ENCODE assay signal across 15 cellular contexts in genomic region chr12:6615802-6616201, GRCh38. TPM values are rescaled to one million over a fixed set of nuclear protein-coding genes. Genes with fewer than 3 reads are reported as not detected.
A peak's percentile ranks its signal among the peaks of the same experiment; 100 is the strongest.
DNase-seq lines count a peak whose midpoint lies in the region; ATAC-seq and TF ChIP-seq lines count a peak whose summit lies in the region.
"Had no signal": no experiment of that assay in that cellular context is flagged by ENCODE, and none has a peak within 500 bp of the region (broad histone marks: within the 10 kb centered on the region; RNA-seq: fewer than 3 reads in every experiment).

No MANE protein-coding gene starts in this region.

- H3K4me1 ChIP-seq in breast epithelium: peaks cover 5 to 23% of the 10 kb centered on the region in 2 donors
- peaks cover 0 to 40% (median 25%) of the 10 kb centered on the region in 4 donors for H3K4me1 ChIP-seq in tibial nerve
- peaks cover 44% of the 10 kb centered on the region for H3K4me1 ChIP-seq in suprapubic skin

- intact Hi-C loops in breast epithelium (cut with DNase I; ENCODE audit: low total_unique reads) (loop anchor here (10.0 kb wide), 1 partner anchor 209 kb away; the partner anchor contains the start of genes GPR162 and P3H3), MCF 10A (cut with micrococcal nuclease) (loop anchor here (2.0 kb wide), 1 partner anchor 137 kb away; the partner anchor contains the start of gene MLF2)

- TF ChIP-seq CTCF in breast epithelium (IDR thresholded peaks at IDR 0.05) (no peak), MCF 10A (IDR thresholded peaks at IDR 0.05; ENCODE audit: unreplicated experiment) (no peak), tibial nerve (IDR thresholded peaks at IDR 0.05) (no peak), suprapubic skin (IDR thresholded peaks at IDR 0.05) (no peak)

- H3K4me3 ChIP-seq in breast epithelium: no peak overlapping the region
- no peak overlapping the region for H3K4me3 ChIP-seq in tibial nerve
- no peak overlapping the region for H3K4me3 ChIP-seq in suprapubic skin

- no peak for TF ChIP-seq POLR2A in breast epithelium (IDR thresholded peaks at IDR 0.05)
- TF ChIP-seq POLR2A in tibial nerve (IDR thresholded peaks at IDR 0.05): no peak
- no peak for TF ChIP-seq POLR2A in suprapubic skin (IDR thresholded peaks at IDR 0.05)

- no peaks in the 10 kb centered on the region for H3K36me3 Mint-ChIP-seq in MCF 10A (ENCODE audit: insufficient read depth, unreplicated experiment)
- H3K36me3 Mint-ChIP-seq in activated T-helper 17 cell treated with anti-CD3 and anti-CD28 coated beads, Interleukin-2, amount 50 U/mL, for 72 hours (ENCODE audit: low read depth): no peaks in the 10 kb centered on the region
- peaks cover 13% of the 10 kb centered on the region for H3K36me3 Mint-ChIP-seq in memory B cell

- H3K27me3 ChIP-seq in breast epithelium (no peaks in the 10 kb centered on the region), tibial nerve (peaks cover 0 to 11% of the 10 kb centered on the region in 2 donors), suprapubic skin (peaks cover 10% of the 10 kb centered on the region)

- TF ChIP-seq EP300 in tibial nerve (IDR thresholded peaks at IDR 0.05): no peak
- TF ChIP-seq EP300 in suprapubic skin (IDR thresholded peaks at IDR 0.05): no peak

- no peaks in the 10 kb centered on the region for H3K27me3 Mint-ChIP-seq in MCF 10A (ENCODE audit: insufficient read depth, unreplicated experiment)
- no peaks in the 10 kb centered on the region for H3K27me3 Mint-ChIP-seq in activated T-helper 17 cell treated with anti-CD3 and anti-CD28 coated beads, Interleukin-2, amount 50 U/mL, for 72 hours
- H3K27me3 Mint-ChIP-seq in memory B cell: no peaks in the 10 kb centered on the region

- POLR2A ChIA-PET in MCF 10A (lab: Yijun Ruan, JAX): interaction anchor here (1.5 kb wide), 1 partner anchor 145 kb away, joined by 3 read pairs; the partner anchor contains the start of gene VAMP1

- H3K9me3 ChIP-seq in breast epithelium: no peaks in the 10 kb centered on the region
- H3K9me3 ChIP-seq in tibial nerve: no peaks in the 10 kb centered on the region
- H3K9me3 ChIP-seq in suprapubic skin: no peaks in the 10 kb centered on the region

- no peak for ATAC-seq in activated T-helper 17 cell treated with anti-CD3 and anti-CD28 coated beads, Interleukin-2, amount 50 U/mL, for 72 hours (replicated peaks)
- ATAC-seq in memory B cell (ENCODE audit: low read depth): no peak
- ATAC-seq: sciatic nerve had no signal

- no peaks in the 10 kb centered on the region for H3K9me3 Mint-ChIP-seq in MCF 10A (ENCODE audit: unreplicated experiment)
- no peaks in the 10 kb centered on the region for H3K9me3 Mint-ChIP-seq in activated T-helper 17 cell treated with anti-CD3 and anti-CD28 coated beads, Interleukin-2, amount 50 U/mL, for 72 hours
- no peaks in the 10 kb centered on the region for H3K9me3 Mint-ChIP-seq in memory B cell

- H3K4me1 Mint-ChIP-seq in MCF 10A (ENCODE audit: insufficient read depth, unreplicated experiment) (peaks cover 32% of the 10 kb centered on the region), memory B cell (peaks cover 49% of the 10 kb centered on the region)
- peaks cover 20% of the 10 kb centered on the region for H3K4me1 Mint-ChIP-seq in activated T-helper 17 cell treated with anti-CD3 and anti-CD28 coated beads, Interleukin-2, amount 50 U/mL, for 72 hours

- CTCF ChIA-PET in MCF 10A (lab: Yijun Ruan, JAX): interaction anchor here (0.7 to 1.4 kb wide), 8 partner anchors 29 to 218 kb away, joined by 3 to 6 read pairs (median 4); partner anchors contain the start of gene MLF2

- WGBS in tibial nerve, 2 donors: 41 to 44% methylated on average over 3 of the region's 3 CpGs
- 53% methylated on average over 3 of the region's 3 CpGs for WGBS in suprapubic skin

- H3K27ac ChIP-seq in breast epithelium (peak overlapping the region; percentile 44 to 48), tibial nerve (peak overlapping the region in 3 of 4 donors; percentile 52 to 61 (median 56)), suprapubic skin (no peak overlapping the region)

- H3K27ac Mint-ChIP-seq in MCF 10A (ENCODE audit: low read depth, unreplicated experiment): no peak overlapping the region
- H3K27ac Mint-ChIP-seq in activated T-helper 17 cell treated with anti-CD3 and anti-CD28 coated beads, Interleukin-2, amount 50 U/mL, for 72 hours: peak overlapping the region; percentile 61
- peak overlapping the region; percentile 75 for H3K27ac Mint-ChIP-seq in memory B cell

- H3K4me3 Mint-ChIP-seq in MCF 10A (ENCODE audit: unreplicated experiment): no peak overlapping the region
- H3K4me3 Mint-ChIP-seq in activated T-helper 17 cell treated with anti-CD3 and anti-CD28 coated beads, Interleukin-2, amount 50 U/mL, for 72 hours: no peak overlapping the region
- no peak overlapping the region for H3K4me3 Mint-ChIP-seq in memory B cell

- DNase-seq in breast epithelium (ENCODE audit: low spot score in 2 of 2) (no peak), MCF 10A (ENCODE audit: unreplicated experiment) (no peak), memory B cell (ENCODE audit: low spot score in 2 of 2) (no peak), tibial nerve (ENCODE audit: low spot score in 2 of 2) (no peak), pons (ENCODE audit: low spot score) (no peak), suprapubic skin (ENCODE audit: low spot score in 2 of 2) (no peak), AG20443 (ENCODE audit: low spot score) (no peak)
- DNase-seq: activated CD4-positive, alpha-beta T cell treated with anti-CD3 and anti-CD28 coated beads for 4 hours; AML-193; amniotic stem cell; NCI-H1092; NCI-H524 treated with DMSO at 0.1 percent for 48 hours had no signal

- no TSS peak for BruUV-seq in MCF 10A (replicated peaks; lab: Mats Ljungman, UMichigan)

- H3K36me3 ChIP-seq in breast epithelium (no peaks in the 10 kb centered on the region), tibial nerve (no peaks in the 10 kb centered on the region), suprapubic skin (peaks cover 14% of the 10 kb centered on the region)

RNA-seq across cellular contexts. Expression of gene CHD4, which starts 8.6 kb away (rescaled TPM):
- total RNA-seq in breast epithelium: 100 to 1,000 TPM; 162 to 227 (median 203) TPM
- total RNA-seq in MCF 10A (2022): 135 and 151 TPM in 2 replicates
- total RNA-seq in activated T-helper 17 cell treated with anti-CD3 and anti-CD28 coated beads, Interleukin-2, amount 50 U/mL, for 72 hours: 100 to 1,000 TPM; 267 to 285 TPM
- 100 to 1,000 TPM; 192 to 256 (median 242) TPM for total RNA-seq in tibial nerve
- total RNA-seq in suprapubic skin: 100 to 1,000 TPM; 191 to 258 (median 206) TPM

RNA-seq across cellular contexts. Expression of gene LPAR5, which starts 20.0 kb away (rescaled TPM):
- 1 to 10 TPM in 2 of 3 donors, under 1 TPM in 1; 0.98 to 1.8 (median 1.8) TPM for total RNA-seq in breast epithelium
- 2.5 and 2.7 TPM in 2 replicates for total RNA-seq in MCF 10A (2022)
- 1 to 10 TPM; 3.1 to 4.5 TPM for total RNA-seq in activated T-helper 17 cell treated with anti-CD3 and anti-CD28 coated beads, Interleukin-2, amount 50 U/mL, for 72 hours
- 10 to 100 TPM in 1 of 4 donors, 1 to 10 TPM in 3; 1.8 to 11.4 (median 3.2) TPM for total RNA-seq in tibial nerve
- 10 to 100 TPM in 1 of 4 donors, 1 to 10 TPM in 3; 5.8 to 15.0 (median 8.8) TPM for total RNA-seq in suprapubic skin
- total RNA-seq: lung microvascular endothelial cell had no signal

RNA-seq across cellular contexts. Expression of gene ACRBP, which starts 31.4 kb away (rescaled TPM):
- total RNA-seq in breast epithelium (1 to 10 TPM in 1 of 3 donors, under 1 TPM in 2; 0.59 to 2.4 (median 0.66) TPM), MCF 10A (2022) (0.30 and 2.5 TPM in 2 replicates), tibial nerve (1 to 10 TPM in 3 of 4 donors, under 1 TPM in 1; 0.30 to 2.4 (median 2.0) TPM), suprapubic skin (1 to 10 TPM in 3 of 4 donors, under 1 TPM in 1; 0.86 to 9.3 (median 1.6) TPM)
- total RNA-seq in activated T-helper 17 cell treated with anti-CD3 and anti-CD28 coated beads, Interleukin-2, amount 50 U/mL, for 72 hours: 1 to 10 TPM in 1 of 2 donors, under 1 TPM in 1; 0.78 to 2.6 TPM

RNA-seq across cellular contexts. Expression of gene ING4, which starts 47.1 kb away (rescaled TPM):
- total RNA-seq in breast epithelium: 10 to 100 TPM; 51.1 to 74.2 (median 56.3) TPM
- 15.2 and 16.1 TPM in 2 replicates for total RNA-seq in MCF 10A (2022)
- 10 to 100 TPM; 13.4 to 25.6 TPM for total RNA-seq in activated T-helper 17 cell treated with anti-CD3 and anti-CD28 coated beads, Interleukin-2, amount 50 U/mL, for 72 hours
- total RNA-seq in tibial nerve: 10 to 100 TPM; 32.6 to 52.5 (median 45.3) TPM
- 10 to 100 TPM; 53.2 to 85.0 (median 70.6) TPM for total RNA-seq in suprapubic skin

RNA-seq across cellular contexts. Expression of gene NOP2, which starts 47.7 kb away (rescaled TPM):
- total RNA-seq in breast epithelium (10 to 100 TPM; 30.6 to 37.6 (median 31.5) TPM), MCF 10A (2022) (97.1 and 108 TPM in 2 replicates), tibial nerve (10 to 100 TPM; 16.1 to 30.9 (median 24.3) TPM), suprapubic skin (10 to 100 TPM; 34.6 to 62.2 (median 42.3) TPM)
- 100 to 1,000 TPM in 1 of 2 donors, 10 to 100 TPM in 1; 61.6 to 133 TPM for total RNA-seq in activated T-helper 17 cell treated with anti-CD3 and anti-CD28 coated beads, Interleukin-2, amount 50 U/mL, for 72 hours
